Comparison of ENCODE assay signal across 25 cellular contexts in genomic region chr9:136623016-136623848, GRCh38. TPM values are rescaled to one million over a fixed set of nuclear protein-coding genes. Genes with fewer than 3 reads are reported as not detected.
DNase-seq lines count a peak whose midpoint lies in the region; ATAC-seq and TF ChIP-seq lines count a peak whose summit lies in the region.
"Had no signal": no experiment of that assay in that cellular context is flagged by ENCODE, and none has a peak within 500 bp of the region (broad histone marks: within the 10 kb centered on the region; RNA-seq: fewer than 3 reads in every experiment).

No MANE protein-coding gene starts in this region.

- ATAC-seq in right cardiac atrium = no peak
- ATAC-seq in left cardiac atrium = no peak
- ATAC-seq in memory B cell (ENCODE audit: low read depth) = no peak
- no peak for ATAC-seq in GM21526 (IDR thresholded peaks at IDR 0.05; ENCODE audit: low FRiP score, unreplicated experiment)
- ATAC-seq in natural killer cell = no peak
- ATAC-seq: CD8-positive, alpha-beta T cell; GM23338; SK-N-SH treated with all-trans-retinoic acid at 6 μM for 48 hours had no signal

- no peaks in the 10 kb centered on the region for H3K9me3 Mint-ChIP-seq in memory B cell
- no peaks in the 10 kb centered on the region for H3K9me3 Mint-ChIP-seq in natural killer cell
- H3K9me3 Mint-ChIP-seq: activated T-helper 1 cell treated with anti-CD3 and anti-CD28 coated beads, Interleukin-12 subunit alpha, Interleukin-12 subunit beta, Interleukin-2, Interleukin-4 antibody, amounts not matched to agents 30 ng/mL and 10 ng/mL and 1 ng/mL, durations not matched to agents 14 hours and 24 hours and 36 hours; CD8-positive, alpha-beta T cell; central memory CD8-positive, alpha-beta T cell; GM23338; nephron; type B pancreatic cell had no signal

- H3K27ac ChIP-seq in right cardiac atrium (ENCODE audit: low read length) = no peak overlapping the region
- peak overlapping the region; percentile 36 to 54 for H3K27ac ChIP-seq in breast epithelium
- H3K27ac ChIP-seq: hepatocyte, HL-60, psoas muscle had no signal

- H3K9me3 ChIP-seq in right cardiac atrium (ENCODE audit: control insufficient read depth, low read length) = no peaks in the 10 kb centered on the region
- H3K9me3 ChIP-seq in breast epithelium = no peaks in the 10 kb centered on the region
- H3K9me3 ChIP-seq: Peyer's patch, psoas muscle had no signal

- WGBS in right cardiac atrium = 93% methylated on average over 19 of the region's 19 CpGs

- no peaks in the 10 kb centered on the region for H3K36me3 Mint-ChIP-seq in memory B cell
- H3K36me3 Mint-ChIP-seq in natural killer cell = no peaks in the 10 kb centered on the region
- H3K36me3 Mint-ChIP-seq: CD8-positive, alpha-beta T cell; type B pancreatic cell had no signal

- intact Hi-C loops in right cardiac atrium (cut with DNase I) (no loop called here), left cardiac atrium (cut with DNase I) (loop anchor here (10.0 kb wide), 2 partner anchors 48 to 78 kb away; partner anchors contain the start of gene NOTCH1 (in 1 of the 2)), breast epithelium (cut with DNase I; ENCODE audit: low total_unique reads) (loop anchor here (5.0 kb wide), 1 partner anchor 131 kb away; no protein-coding TSS in a partner anchor), natural killer cell (cut with micrococcal nuclease) (no loop called here)

- H3K4me3 ChIP-seq in right cardiac atrium (ENCODE audit: low read length) (no peak overlapping the region), breast epithelium (no peak overlapping the region)
- H3K4me3 ChIP-seq: GM23338, hepatocyte, Peyer's patch, psoas muscle had no signal

- peaks cover 19% of the 10 kb centered on the region for H3K4me1 Mint-ChIP-seq in memory B cell
- H3K4me1 Mint-ChIP-seq in natural killer cell = peaks cover 21 to 40% of the 10 kb centered on the region in 2 donors

- no peak for TF ChIP-seq CTCF in breast epithelium (IDR thresholded peaks at IDR 0.05)
- TF ChIP-seq CTCF in natural killer cell (IDR thresholded peaks at IDR 0.05) = no peak

- peak in 2 of 3 donors; percentile 33 to 47 for DNase-seq in right cardiac atrium
- DNase-seq in left cardiac atrium = no peak
- DNase-seq in breast epithelium (ENCODE audit: low spot score in 2 of 2) = no peak
- DNase-seq in memory B cell (ENCODE audit: low spot score in 2 of 2) = peak in 1 of 2 donors; percentile 15
- no peak for DNase-seq in foreskin melanocyte
- no peak for DNase-seq in natural killer cell
- no peak for DNase-seq in HuH-7 (ENCODE audit: low spot score)
- DNase-seq: activated CD4-positive, alpha-beta T cell treated with anti-CD3 and anti-CD28 coated beads for 1 hour; CD8-positive, alpha-beta T cell; effector CD8-positive, alpha-beta T cell; KBM-7; NCI-H748 treated with DMSO at 0.1 percent for 48 hours; psoas muscle; stimulated activated naive CD4-positive, alpha-beta T cell; T1000 had no signal

- H3K27me3 Mint-ChIP-seq in memory B cell (peaks cover 8% of the 10 kb centered on the region), natural killer cell (ENCODE audit: low read depth in 2 of 2) (peaks cover 0 to 3% of the 10 kb centered on the region in 2 donors)
- H3K27me3 Mint-ChIP-seq: central memory CD8-positive, alpha-beta T cell; type B pancreatic cell had no signal

- no peak for TF ChIP-seq POLR2A in breast epithelium (IDR thresholded peaks at IDR 0.05)

- no peaks in the 10 kb centered on the region for H3K36me3 ChIP-seq in breast epithelium
- H3K36me3 ChIP-seq: Peyer's patch had no signal

- H3K27me3 ChIP-seq in right cardiac atrium (ENCODE audit: control insufficient read depth, insufficient read depth) = no peaks in the 10 kb centered on the region
- H3K27me3 ChIP-seq in breast epithelium = no peaks in the 10 kb centered on the region
- H3K27me3 ChIP-seq: hepatocyte, Peyer's patch had no signal

- H3K4me1 ChIP-seq in right cardiac atrium (ENCODE audit: control insufficient read depth, insufficient read depth, low read length) (no peaks in the 10 kb centered on the region), breast epithelium (peaks cover 0 to 11% of the 10 kb centered on the region in 2 donors)

- peak overlapping the region; percentile 38 for H3K27ac Mint-ChIP-seq in memory B cell
- H3K27ac Mint-ChIP-seq in natural killer cell = no peak overlapping the region
- H3K27ac Mint-ChIP-seq: activated T-helper 1 cell treated with anti-CD3 and anti-CD28 coated beads, Interleukin-12 subunit alpha, Interleukin-12 subunit beta, Interleukin-2, Interleukin-4 antibody, amounts not matched to agents 30 ng/mL and 10 ng/mL and 1 ng/mL, durations not matched to agents 14 hours and 24 hours and 36 hours; CD8-positive, alpha-beta T cell; GM23338; type B pancreatic cell had no signal

- H3K4me3 Mint-ChIP-seq in memory B cell (no peak overlapping the region), natural killer cell (no peak overlapping the region)
- H3K4me3 Mint-ChIP-seq: activated T-helper 1 cell treated with anti-CD3 and anti-CD28 coated beads, Interleukin-12 subunit alpha, Interleukin-12 subunit beta, Interleukin-2, Interleukin-4 antibody, amounts not matched to agents 30 ng/mL and 10 ng/mL and 1 ng/mL, durations not matched to agents 14 hours and 24 hours and 36 hours; CD8-positive, alpha-beta T cell; central memory CD8-positive, alpha-beta T cell; GM23338; nephron; type B pancreatic cell had no signal

RNA-seq across cellular contexts. Expression of gene EGFL7, which starts 39.5 kb away (rescaled TPM):
- total RNA-seq in right cardiac atrium (100 to 1,000 TPM in 1 of 4 donors, 10 to 100 TPM in 3; 73.3 to 148 (median 83.0) TPM), left cardiac atrium (100 to 1,000 TPM in 1 of 2 donors, 10 to 100 TPM in 1; 86.6 to 138 TPM), breast epithelium (100 to 1,000 TPM in 1 of 3 donors, 10 to 100 TPM in 2; 48.9 to 138 (median 53.4) TPM), natural killer cell (under 1 TPM; 0.28 to 0.47 (median 0.29) TPM)
- 113 TPM for polyA plus RNA-seq in right cardiac atrium
- total RNA-seq: CD8-positive, alpha-beta T cell had no signal

Comparison
In these comparisons a context has a peak if more than half of its experiments do, and no peak if none do; other contexts are left out.
1. DNase-seq: peak in right cardiac atrium (2 of 3); none in left cardiac atrium (single experiment), breast epithelium (0 of 2), foreskin melanocyte (single experiment), natural killer cell (single experiment) and HuH-7 (single experiment).
2. intact Hi-C loops: an anchor here in left cardiac atrium (10.0 kb wide) and breast epithelium (5.0 kb wide); none called in right cardiac atrium and natural killer cell.
3. RNA of gene EGFL7, which starts 39.5 kb away (total RNA-seq): 86.6 to 138 TPM in left cardiac atrium, 73.3 to 148 TPM in right cardiac atrium and 48.9 to 138 TPM in breast epithelium; 0.28 to 0.47 TPM in natural killer cell; every median in the first group is over 10 times any median in the second.